Comparison of ENCODE assay signal across 8 cellular contexts in the genomic region with DNA sequence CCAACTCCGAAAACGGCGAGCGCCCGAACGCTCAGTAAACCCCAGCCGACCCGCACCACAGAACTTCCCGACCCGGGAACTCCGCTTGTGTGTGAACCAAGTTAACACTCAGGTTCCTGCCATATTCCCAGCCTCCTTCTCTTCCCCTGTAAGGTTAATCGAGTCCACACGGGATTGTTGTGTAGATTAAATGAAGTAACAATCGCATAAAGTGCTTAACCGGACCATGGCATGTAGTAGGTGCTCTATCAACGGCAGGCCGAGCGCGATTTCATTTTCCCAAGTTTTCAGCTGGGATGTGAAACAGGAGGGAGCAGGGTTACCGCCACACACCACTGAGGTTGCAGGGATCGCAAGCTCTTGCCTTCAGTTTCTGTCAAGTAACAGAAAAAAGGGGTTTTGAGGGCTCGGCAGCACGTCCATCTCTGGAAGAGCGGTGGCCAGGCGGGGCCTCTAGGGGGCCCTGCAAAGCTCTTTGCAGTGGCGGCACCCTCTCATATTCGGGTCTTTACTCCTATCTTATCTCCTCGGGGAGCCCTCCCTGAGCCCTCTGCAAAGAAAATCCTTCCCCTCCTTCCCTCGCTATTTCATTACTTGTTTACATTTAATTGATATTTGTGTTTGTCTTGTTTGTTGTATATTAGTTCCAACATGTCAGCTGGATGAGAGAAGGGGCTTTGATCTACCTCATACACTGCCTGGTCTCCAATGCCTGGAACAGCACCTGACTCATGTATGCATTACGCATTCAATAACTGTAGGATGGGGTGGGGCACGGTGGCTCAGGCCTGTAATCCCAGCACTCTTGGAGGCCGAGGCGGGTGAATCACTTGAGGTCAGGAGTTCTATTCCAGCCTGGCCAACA. TPM values are rescaled to one million over a fixed set of nuclear protein-coding genes. Genes with fewer than 3 reads are reported as not detected.
DNase-seq lines count a peak whose midpoint lies in the region; ATAC-seq and TF ChIP-seq lines count a peak whose summit lies in the region.

No MANE protein-coding gene starts in this region.

- H3K9ac ChIP-seq in BLaER1 treated with 17β-estradiol and CSF1 and Interleukin-3, amounts not matched to agents 10 nM and 100 nM: peak overlapping the region in 3 of 11 experiments; percentile 29 to 48 (median 32); a peak in 3 of 22 replicates
- H3K9ac ChIP-seq in GM23248: no peak overlapping the region
- H3K9ac ChIP-seq in OCI-LY1 (ENCODE audit: low read length): no peak overlapping the region

- peaks cover 0 to 6% (median 0%) of the 10 kb centered on the region in 11 experiments; a peak in 1 of 22 replicates for H3K9me3 ChIP-seq in BLaER1 treated with 17β-estradiol and CSF1 and Interleukin-3, amounts not matched to agents 10 nM and 100 nM (replicated peaks in 1 of 11)
- no peaks in the 10 kb centered on the region for H3K9me3 ChIP-seq in GM23248 (ENCODE audit: low read depth)
- H3K9me3 ChIP-seq in OCI-LY1 (ENCODE audit: low read length): no peaks in the 10 kb centered on the region
- H3K9me3 ChIP-seq in body of pancreas: no peaks in the 10 kb centered on the region

- peaks cover 0 to 27% (median 8%) of the 10 kb centered on the region in 11 experiments; a peak in 8 of 22 replicates for H4K20me1 ChIP-seq in BLaER1 treated with 17β-estradiol and CSF1 and Interleukin-3, amounts not matched to agents 10 nM and 100 nM
- no peaks in the 10 kb centered on the region for H4K20me1 ChIP-seq in GM23248 (ENCODE audit: insufficient read depth)
- no peaks in the 10 kb centered on the region for H4K20me1 ChIP-seq in OCI-LY1 (ENCODE audit: insufficient read depth, low read length)

- H3K9me2 ChIP-seq in GM23248 (ENCODE audit: insufficient read depth): no peaks in the 10 kb centered on the region
- H3K9me2 ChIP-seq in OCI-LY1 (ENCODE audit: low read depth, low read length): no peaks in the 10 kb centered on the region

- peak overlapping the region; percentile 48 to 67 (median 56); a peak in 19 of 20 replicates for H3K4me3 ChIP-seq in BLaER1 treated with 17β-estradiol and CSF1 and Interleukin-3, amounts not matched to agents 10 nM and 100 nM
- peak overlapping the region; percentile 55 for H3K4me3 ChIP-seq in GM23248
- peak overlapping the region; percentile 42 for H3K4me3 ChIP-seq in OCI-LY1 (ENCODE audit: low read depth, low read length, poor library complexity, severe bottlenecking)
- peak overlapping the region in 1 of 2 donors; percentile 13 for H3K4me3 ChIP-seq in body of pancreas

- in situ Hi-C loops in GM23248 (cut with MboI): no loop called here

- TF ChIP-seq CTCF in OCI-LY1 (IDR thresholded peaks at IDR 0.05; ENCODE audit: low read length): peak; percentile 42
- peak; percentile 23 to 51 (median 37) for TF ChIP-seq CTCF in body of pancreas (IDR thresholded peaks at IDR 0.05)

- intact Hi-C loops in body of pancreas (cut with DNase I): no loop called here

- peak; percentile 16 for ATAC-seq in body of pancreas
- ATAC-seq in stimulated activated naive CD8-positive, alpha-beta T cell treated with anti-CD3 and anti-CD28 coated beads, Interleukin-15, Interleukin-2, amounts not matched to agents 100 U/mL and 50 U/mL, for 24 hours: peak; percentile 36
- ATAC-seq in HG02970 (IDR thresholded peaks at IDR 0.05; ENCODE audit: low FRiP score, unreplicated experiment): no peak
- no peak for ATAC-seq in GM19328 (IDR thresholded peaks at IDR 0.05; ENCODE audit: unreplicated experiment)

- 19 to 23% methylated on average over 28 to 33 of the region's 33 CpGs for WGBS in GM23248 (ENCODE audit: low coverage in 1 of 2, low lambda C conversion rate in 2 of 2, missing lambda C conversion rate in 2 of 2), 2 experiments
- 12 to 20% methylated on average over 25 to 31 of the region's 33 CpGs for WGBS in body of pancreas, 2 donors

- no peak overlapping the region for H3K27ac ChIP-seq in BLaER1 treated with 17β-estradiol and CSF1 and Interleukin-3, amounts not matched to agents 10 nM and 100 nM
- H3K27ac ChIP-seq in GM23248 (no peak overlapping the region), OCI-LY1 (ENCODE audit: low read depth, low read length, poor library complexity, severe bottlenecking) (no peak overlapping the region), body of pancreas (peak overlapping the region; percentile 79 to 95 (median 84))

- H3F3A ChIP-seq in GM23248 (ENCODE audit: insufficient read depth): no peaks in the 10 kb centered on the region
- H3F3A ChIP-seq in OCI-LY1 (ENCODE audit: insufficient read depth, low read length): no peaks in the 10 kb centered on the region

- H3K4me1 ChIP-seq in BLaER1 treated with 17β-estradiol and CSF1 and Interleukin-3, amounts not matched to agents 10 nM and 100 nM: peaks cover 0 to 13% (median 7%) of the 10 kb centered on the region in 10 experiments; a peak in 13 of 20 replicates
- H3K4me1 ChIP-seq in GM23248 (ENCODE audit: insufficient read depth): no peaks in the 10 kb centered on the region
- H3K4me1 ChIP-seq in OCI-LY1 (ENCODE audit: insufficient read depth, low read length, severe bottlenecking): peaks cover 3% of the 10 kb centered on the region
- H3K4me1 ChIP-seq in body of pancreas: peaks cover 32% of the 10 kb centered on the region

- peak in 1 of 3 donors; percentile 19 for TF ChIP-seq POLR2A in body of pancreas (IDR thresholded peaks at IDR 0.05)

- H3K4me2 ChIP-seq in BLaER1 treated with 17β-estradiol and CSF1 and Interleukin-3, amounts not matched to agents 10 nM and 100 nM: peak overlapping the region; percentile 65 to 83 (median 77)
- H3K4me2 ChIP-seq in GM23248 (ENCODE audit: unreplicated experiment) (peak overlapping the region; percentile 41), OCI-LY1 (ENCODE audit: low read length) (peak overlapping the region; percentile 52; the same call in 1 of the 2 replicates)

- peaks cover 63 to 81% (median 71%) of the 10 kb centered on the region in 11 experiments for H3K27me3 ChIP-seq in BLaER1 treated with 17β-estradiol and CSF1 and Interleukin-3, amounts not matched to agents 10 nM and 100 nM
- peaks cover 29% of the 10 kb centered on the region for H3K27me3 ChIP-seq in GM23248 (replicated peaks; ENCODE audit: insufficient read depth)
- H3K27me3 ChIP-seq in OCI-LY1 (ENCODE audit: insufficient read depth, low read length): peaks cover 11% of the 10 kb centered on the region
- no peaks in the 10 kb centered on the region for H3K27me3 ChIP-seq in body of pancreas

- no peaks in the 10 kb centered on the region for H3K36me3 ChIP-seq in BLaER1 treated with 17β-estradiol and CSF1 and Interleukin-3, amounts not matched to agents 10 nM and 100 nM
- H3K36me3 ChIP-seq in GM23248 (ENCODE audit: low read depth): no peaks in the 10 kb centered on the region
- no peaks in the 10 kb centered on the region for H3K36me3 ChIP-seq in OCI-LY1 (ENCODE audit: insufficient read depth, low read length)
- H3K36me3 ChIP-seq in body of pancreas (replicated peaks in 1 of 2; ENCODE audit: insufficient read depth in 1 of 2, low read depth in 2 of 2): no peaks in the 10 kb centered on the region

- H3K79me2 ChIP-seq in GM23248 (ENCODE audit: insufficient read depth) (no peaks in the 10 kb centered on the region), OCI-LY1 (ENCODE audit: insufficient read depth, low read length) (no peaks in the 10 kb centered on the region)

- H2AFZ ChIP-seq in GM23248 (peak overlapping the region; percentile 48; the same call in 1 of the 2 replicates), OCI-LY1 (ENCODE audit: low read length) (no peak overlapping the region)

- DNase-seq in GM23248: peak; percentile 18
- peak in 3 of 4 donors; percentile 24 to 45 (median 33) for DNase-seq in body of pancreas
- DNase-seq in kidney tubule cell (ENCODE audit: low spot score): peak; percentile 85
- peak; percentile 17 for DNase-seq in stimulated activated naive CD8-positive, alpha-beta T cell treated with anti-CD3 and anti-CD28 coated beads, Interleukin-15, Interleukin-2, amounts not matched to agents 100 U/mL and 50 U/mL, for 24 hours

RNA-seq across cellular contexts. Expression of a gene that starts 0.8 kb away (rescaled TPM):
- 0.43 TPM in 1 of 2 replicates, not detected in the other for total RNA-seq in GM23248 (2014; rRNA removed; shearing (Covaris generic))
- polyA plus RNA-seq in GM23248 (2016; fragmentation: Nextera tagmentation; extraction: Ambion mirVana): 0.43 TPM in 1 of 2 replicates, not detected in the other
- 10 to 100 TPM; 30.4 to 34.6 TPM for total RNA-seq in body of pancreas

Comparison
In these comparisons a context has a peak if more than half of its experiments do, and no peak if none do; other contexts are left out.
1. H3K27ac ChIP-seq: peak in body of pancreas (4 of 4); none in BLaER1 treated with 17β-estradiol and CSF1 and Interleukin-3, amounts not matched to agents 10 nM and 100 nM (0 of 11), GM23248 (single experiment) and OCI-LY1 (single experiment).
2. DNase-seq: peak in every context shown above with its lines; median percentile 85 in kidney tubule cell; 33 in body of pancreas; 18 in GM23248; 17 in stimulated activated naive CD8-positive, alpha-beta T cell treated with anti-CD3 and anti-CD28 coated beads, Interleukin-15, Interleukin-2, amounts not matched to agents 100 U/mL and 50 U/mL, for 24 hours.
3. ATAC-seq: peak in body of pancreas (single experiment) and stimulated activated naive CD8-positive, alpha-beta T cell treated with anti-CD3 and anti-CD28 coated beads, Interleukin-15, Interleukin-2, amounts not matched to agents 100 U/mL and 50 U/mL, for 24 hours (single experiment); none in HG02970 (single experiment) and GM19328 (single experiment).
4. RNA of a gene that starts 0.8 kb away (total RNA-seq): 30.4 to 34.6 TPM in body of pancreas; 0.43 TPM in GM23248; every median in the first group is over 10 times any median in the second.
5. Peak in every context shown above with its lines, with median percentiles within 50 percentile points of each other: H3K4me2 ChIP-seq.